8 cellular contexts compared by ENCODE assay signal in the genomic region with DNA sequence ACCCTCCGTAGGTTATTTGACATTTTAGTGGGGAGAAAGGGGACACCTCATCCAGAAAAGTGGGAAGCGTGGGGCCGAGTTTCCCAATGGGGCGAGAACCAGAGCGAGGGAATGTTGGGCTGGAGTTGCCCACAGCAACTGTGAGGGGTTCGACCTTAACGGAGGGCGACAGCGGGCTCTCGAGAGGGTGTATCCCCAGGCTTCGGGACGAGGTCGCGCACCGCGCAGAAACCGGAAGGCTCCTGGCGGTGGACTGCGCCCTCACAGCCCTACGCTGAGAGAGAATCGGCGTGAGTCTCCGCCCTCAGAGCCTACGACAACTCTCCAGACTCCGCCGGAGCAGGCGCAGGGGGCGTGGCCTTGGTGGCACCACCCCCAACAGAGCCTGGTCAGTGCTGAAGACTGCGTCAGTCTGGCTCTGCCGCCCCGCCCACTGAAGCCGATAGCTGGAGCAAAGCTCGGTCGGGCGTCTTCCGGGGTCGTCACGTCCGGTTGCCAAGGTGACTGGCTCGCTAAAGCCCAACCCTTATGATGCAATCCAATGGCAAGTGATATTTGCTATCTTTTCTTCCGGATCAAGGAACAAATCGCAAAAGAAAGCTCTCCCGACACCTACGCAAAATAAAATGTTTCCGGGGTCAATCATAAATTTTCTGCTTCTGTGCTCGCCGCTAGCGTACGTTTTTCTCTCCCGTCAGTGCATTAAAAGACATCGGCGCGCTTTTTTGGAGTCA. TPM values are rescaled to one million over a fixed set of nuclear protein-coding genes. Genes with fewer than 3 reads are reported as not detected.
DNase-seq lines count a peak whose midpoint lies in the region; ATAC-seq and TF ChIP-seq lines count a peak whose summit lies in the region.

TSS of gene LRIF1 (minus strand) at position 257 of the 734 bp plus-strand sequence. CDS start at position 23, 234 bp downstream.

- DNase-seq in AG04449 (ENCODE audit: low read depth, low spot score): peak; percentile 97
- peak; percentile 98 for DNase-seq in NCI-H2227 treated with DMSO at 0.1 percent for 48 hours (lab: John Stamatoyannopoulos, UW)
- DNase-seq in WTC11 (ENCODE audit: low spot score): peak; percentile 100
- DNase-seq in cardiac fibroblast (ENCODE audit: low read depth in 2 of 2): peak; percentile 100
- peak; percentile 99 to 100 (median 100) for DNase-seq in immature natural killer cell
- DNase-seq in smooth muscle cell of the brain vasculature (ENCODE audit: low read depth, low spot score): peak; percentile 99

- peak within 1 kb of the TSS; percentile 86 for H3K4me3 ChIP-seq in AG04449 (ENCODE audit: low read depth, low read length)
- H3K4me3 ChIP-seq in cardiac fibroblast (replicated peaks in 1 of 2; ENCODE audit: low read depth in 2 of 2, low read length in 2 of 2): peak within 1 kb of the TSS; percentile 78 to 84

- H3K27ac Mint-ChIP-seq in WTC11 (peak within 1 kb of the TSS; percentile 99), immature natural killer cell (peak within 1 kb of the TSS; percentile 93 to 99 (median 97))

- H3K4me3 Mint-ChIP-seq in WTC11 (peak within 1 kb of the TSS; percentile 86), immature natural killer cell (peak within 1 kb of the TSS; percentile 89 to 94 (median 93))

- peaks cover 28% of the 10 kb centered on the region for H3K27me3 Mint-ChIP-seq in WTC11 (ENCODE audit: low read depth)
- peaks cover 15 to 28% (median 28%) of the 10 kb centered on the region in 3 donors for H3K27me3 Mint-ChIP-seq in immature natural killer cell (ENCODE audit: low read depth in 3 of 3)

- ATAC-seq in GM18870 (IDR thresholded peaks at IDR 0.05; ENCODE audit: unreplicated experiment) (peak; percentile 96), HG03135 (IDR thresholded peaks at IDR 0.05; ENCODE audit: unreplicated experiment) (peak; percentile 95), WTC11 (peak; percentile 99)

- CTCF ChIA-PET in AG04449 (lab: Yijun Ruan, JAX) (interaction anchor here (1.0 to 2.0 kb wide), 3 partner anchors 13 to 65 kb away, joined by 3 to 5 read pairs (median 4); no protein-coding TSS in a partner anchor), WTC11 (lab: Charles Lee) (interaction anchor here (0.6 to 1.5 kb wide), 5 partner anchors 29 to 543 kb away, joined by 3 to 5 read pairs (median 4); no protein-coding TSS in a partner anchor)

- H3K9me3 Mint-ChIP-seq in WTC11 (peaks cover 28% of the 10 kb centered on the region), immature natural killer cell (peaks cover 34 to 63% (median 44%) of the 10 kb centered on the region in 6 donors)

- H3K4me1 Mint-ChIP-seq in WTC11 (peaks cover 26% of the 10 kb centered on the region), immature natural killer cell (peaks cover 42 to 56% of the 10 kb centered on the region in 2 donors)

- POLR2A ChIA-PET in AG04449 (lab: Yijun Ruan, JAX) (interaction anchor here (0.8 to 0.9 kb wide), 2 partner anchors 11 to 265 kb away, joined by 3 to 4 read pairs; no protein-coding TSS in a partner anchor), WTC11 (lab: Charles Lee) (interaction anchor here (0.8 kb wide), 1 partner anchor 207 kb away, joined by 3 read pairs; no protein-coding TSS in a partner anchor)

- TF ChIP-seq CTCF in AG04449 (IDR thresholded peaks at IDR 0.05; ENCODE audit: insufficient read depth, low read length, missing control alignments) (peak; percentile 53), WTC11 (IDR thresholded peaks at IDR 0.05) (no peak), cardiac fibroblast (IDR thresholded peaks at IDR 0.05; ENCODE audit: low read depth, low read length) (peak; percentile 63)

- H3K36me3 Mint-ChIP-seq in WTC11 (peaks cover 25% of the 10 kb centered on the region), immature natural killer cell (peaks cover 28 to 36% (median 34%) of the 10 kb centered on the region in 3 donors)

TF ChIP-seq in WTC11, 78 proteins besides CTCF, POLR2A, EP300 and RAD21 (continues in another document):
- TF ChIP-seq CREM (CRISPR knock-in tag; IDR thresholded peaks at IDR 0.05): peak; percentile 92
- peak; percentile 96 for TF ChIP-seq GABPB1 (CRISPR knock-in tag; IDR thresholded peaks at IDR 0.05)
- peak; percentile 81 for TF ChIP-seq NR2C2 (CRISPR knock-in tag; IDR thresholded peaks at IDR 0.05)
- no peak for TF ChIP-seq ZNF512 (CRISPR knock-in tag; IDR thresholded peaks at IDR 0.05; ENCODE audit: borderline replicate concordance)
- peak; percentile 94 for TF ChIP-seq SP1 (CRISPR knock-in tag; conservative IDR thresholded peaks at IDR 0.05)
- peak; percentile 88 for TF ChIP-seq FOXP4 (CRISPR knock-in tag; IDR thresholded peaks at IDR 0.05)
- peak; percentile 65 for TF ChIP-seq NFYB (CRISPR knock-in tag; conservative IDR thresholded peaks at IDR 0.05; ENCODE audit: low read depth)
- TF ChIP-seq ARID4B (CRISPR knock-in tag; IDR thresholded peaks at IDR 0.05; ENCODE audit: borderline replicate concordance): peak; percentile 59; the same call in 1 of the 2 replicates
- TF ChIP-seq FOXP1 (CRISPR knock-in tag; IDR thresholded peaks at IDR 0.05; ENCODE audit: borderline replicate concordance): peak; percentile 53; the same call in 1 of the 2 replicates
- TF ChIP-seq MLX (CRISPR knock-in tag; IDR thresholded peaks at IDR 0.05): no peak

RNA-seq across cellular contexts. Expression of gene LRIF1, which starts in this region (rescaled TPM):
- 17.2 to 22.8 TPM (median 21.9 TPM) in 3 replicates for total RNA-seq in WTC11 (2021)
- polyA plus RNA-seq in immature natural killer cell: 10 to 100 TPM; 20.6 to 37.2 (median 22.0) TPM

Comparison
In these comparisons a context has a peak if more than half of its experiments do, and no peak if none do; other contexts are left out.
1. Peak in every context shown above with its lines: DNase-seq, ATAC-seq and H3K4me3 ChIP-seq.